In the genomic region with DNA sequence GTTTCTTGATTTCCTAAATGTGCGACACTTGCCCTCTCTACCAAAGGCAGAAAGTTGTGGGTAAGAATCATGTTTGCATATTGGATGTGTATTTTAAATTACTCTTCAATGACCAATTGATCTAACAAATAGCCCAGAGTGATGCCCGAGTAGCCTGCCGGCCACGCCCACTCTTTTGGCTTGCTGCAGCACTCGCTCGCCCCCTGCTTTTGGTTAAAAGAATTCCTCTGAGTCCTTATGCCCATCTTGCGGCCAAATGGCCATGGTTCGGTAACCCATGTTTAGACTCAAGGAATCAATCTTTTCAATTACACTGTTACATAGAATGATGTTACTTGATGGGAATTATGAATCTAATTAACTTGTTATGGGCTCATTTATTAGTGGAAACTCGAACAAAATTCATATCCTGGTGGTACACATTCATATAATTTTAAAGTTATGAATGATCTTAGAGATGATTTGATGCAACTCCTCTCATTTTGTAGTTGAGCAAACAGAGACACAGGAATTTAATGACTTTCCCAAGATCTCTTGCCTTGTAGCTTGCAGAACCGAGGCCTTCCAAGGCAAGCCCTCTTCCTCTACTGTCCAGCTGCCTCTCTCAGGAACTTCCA, we compare ENCODE assay signal across 10 cellular contexts. TPM values are rescaled to one million over a fixed set of nuclear protein-coding genes. Genes with fewer than 3 reads are reported as not detected.
DNase-seq lines count a peak whose midpoint lies in the region; ATAC-seq, FAIRE-seq and TF ChIP-seq lines count a peak whose summit lies in the region.
"Had no signal": no experiment of that assay in that cellular context is flagged by ENCODE, and none has a peak within 500 bp of the region (broad histone marks: within the 10 kb centered on the region; RNA-seq: fewer than 3 reads in every experiment).

No MANE protein-coding gene starts in this region.

- peaks cover 0 to 7% (median 0%) of the 10 kb centered on the region in 5 donors for H3K36me3 Mint-ChIP-seq in naive thymus-derived CD4-positive, alpha-beta T cell

- TF ChIP-seq POLR2A in H54 (IDR thresholded peaks at IDR 0.05; ENCODE audit: low read depth, low read length) = no peak

- intact Hi-C loops in naive thymus-derived CD4-positive, alpha-beta T cell (cut with micrococcal nuclease) = loop anchor here (5.0 to 10.0 kb wide), 3 partner anchors 295 to 805 kb away; no protein-coding TSS in a partner anchor

- H3K4me3 ChIP-seq in NT2/D1 (ENCODE audit: insufficient read length, low read depth) (no peak overlapping the region), choroid plexus epithelial cell (ENCODE audit: low read depth, low read length) (no peak overlapping the region)
- H3K4me3 ChIP-seq in naive thymus-derived CD4-positive, alpha-beta T cell (ENCODE audit: low read length) = no peak overlapping the region
- H3K4me3 ChIP-seq: mucosa of descending colon, SJSA1 had no signal

- CTCF ChIA-PET in naive thymus-derived CD4-positive, alpha-beta T cell (lab: Charles Lee) = no interaction called here

- no peaks in the 10 kb centered on the region for H3K9me3 ChIP-seq in NT2/D1 (ENCODE audit: insufficient read depth, low read length)
- H3K9me3 ChIP-seq in naive thymus-derived CD4-positive, alpha-beta T cell (ENCODE audit: control insufficient read depth in 2 of 3, low read length in 3 of 3) = no peaks in the 10 kb centered on the region
- H3K9me3 ChIP-seq: mucosa of descending colon, SJSA1 had no signal

- H3K4me1 Mint-ChIP-seq in naive thymus-derived CD4-positive, alpha-beta T cell = no peaks in the 10 kb centered on the region

- ATAC-seq in GM18861 (IDR thresholded peaks at IDR 0.05; ENCODE audit: unreplicated experiment) (peak; percentile 95), HG02885 (IDR thresholded peaks at IDR 0.05; ENCODE audit: poor library complexity, unreplicated experiment) (peak; percentile 97)
- ATAC-seq in naive thymus-derived CD4-positive, alpha-beta T cell = peak; percentile 54
- ATAC-seq: mucosa of descending colon had no signal

- no peaks in the 10 kb centered on the region for H3K36me3 ChIP-seq in NT2/D1 (ENCODE audit: insufficient read depth, insufficient read length, low read length)
- no peaks in the 10 kb centered on the region for H3K36me3 ChIP-seq in naive thymus-derived CD4-positive, alpha-beta T cell (ENCODE audit: control insufficient read depth in 2 of 3, insufficient read depth in 3 of 3, low read length in 3 of 3)

- DNase-seq in CD1c-positive myeloid dendritic cell (ENCODE audit: extremely low spot score) (peak; percentile 63), NT2/D1 (ENCODE audit: low read depth, low spot score) (peak; percentile 15), choroid plexus epithelial cell (ENCODE audit: low read depth) (peak; percentile 56), H54 (ENCODE audit: insufficient read length, low spot score) (no peak)
- peak in 4 of 9 donors; percentile 0 to 21 (median 4) for DNase-seq in naive thymus-derived CD4-positive, alpha-beta T cell
- DNase-seq in effector CD8-positive, alpha-beta T cell (lab: John Stamatoyannopoulos, UW) = no peak

- no peak overlapping the region for H3K4me3 Mint-ChIP-seq in naive thymus-derived CD4-positive, alpha-beta T cell

- H3K27me3 ChIP-seq in NT2/D1 (ENCODE audit: insufficient read depth, insufficient read length) = no peaks in the 10 kb centered on the region
- no peaks in the 10 kb centered on the region for H3K27me3 ChIP-seq in naive thymus-derived CD4-positive, alpha-beta T cell (ENCODE audit: control insufficient read depth in 2 of 2, insufficient read depth in 2 of 2, low read length in 2 of 2)
- H3K27me3 ChIP-seq: SJSA1 had no signal

- H3K9ac ChIP-seq in NT2/D1 (ENCODE audit: insufficient read length, low read depth) = no peak overlapping the region

- no peak overlapping the region for H3K27ac Mint-ChIP-seq in naive thymus-derived CD4-positive, alpha-beta T cell

- TF ChIP-seq CTCF in choroid plexus epithelial cell (conservative IDR thresholded peaks at IDR 0.05; ENCODE audit: low read depth, low read length) = peak; percentile 63

- H3K27ac ChIP-seq in naive thymus-derived CD4-positive, alpha-beta T cell (ENCODE audit: low read depth, low read length) = no peak overlapping the region
- H3K27ac ChIP-seq: SJSA1 had no signal

- FAIRE-seq in H54 (lab: Jason Lieb, UNC) = no peak

- H3K27me3 Mint-ChIP-seq in naive thymus-derived CD4-positive, alpha-beta T cell = peaks cover 0 to 4% (median 0%) of the 10 kb centered on the region in 5 donors

- POLR2A ChIA-PET in naive thymus-derived CD4-positive, alpha-beta T cell (lab: Charles Lee) = no interaction called here

- no peaks in the 10 kb centered on the region for H3K4me1 ChIP-seq in NT2/D1 (ENCODE audit: insufficient read depth, insufficient read length)
- no peaks in the 10 kb centered on the region for H3K4me1 ChIP-seq in naive thymus-derived CD4-positive, alpha-beta T cell (ENCODE audit: control insufficient read depth in 2 of 2, insufficient read depth in 2 of 2, low read length in 2 of 2)
- H3K4me1 ChIP-seq: SJSA1 had no signal

- H3K9me3 Mint-ChIP-seq in naive thymus-derived CD4-positive, alpha-beta T cell = no peaks in the 10 kb centered on the region

RNA-seq across cellular contexts. Expression of gene PPIC, which starts 36.5 kb away (rescaled TPM):
- total RNA-seq in naive thymus-derived CD4-positive, alpha-beta T cell = not detected
- polyA plus RNA-seq in naive thymus-derived CD4-positive, alpha-beta T cell = not detected

Comparison
In these comparisons a context has a peak if more than half of its experiments do, and no peak if none do; other contexts are left out.
1. DNase-seq: peak in CD1c-positive myeloid dendritic cell (single experiment), NT2/D1 (single experiment) and choroid plexus epithelial cell (single experiment); none in effector CD8-positive, alpha-beta T cell (single experiment) and H54 (single experiment).
2. Peak in every context shown above with its lines, with median percentiles within 50 percentile points of each other: ATAC-seq.